In the genomic region with DNA sequence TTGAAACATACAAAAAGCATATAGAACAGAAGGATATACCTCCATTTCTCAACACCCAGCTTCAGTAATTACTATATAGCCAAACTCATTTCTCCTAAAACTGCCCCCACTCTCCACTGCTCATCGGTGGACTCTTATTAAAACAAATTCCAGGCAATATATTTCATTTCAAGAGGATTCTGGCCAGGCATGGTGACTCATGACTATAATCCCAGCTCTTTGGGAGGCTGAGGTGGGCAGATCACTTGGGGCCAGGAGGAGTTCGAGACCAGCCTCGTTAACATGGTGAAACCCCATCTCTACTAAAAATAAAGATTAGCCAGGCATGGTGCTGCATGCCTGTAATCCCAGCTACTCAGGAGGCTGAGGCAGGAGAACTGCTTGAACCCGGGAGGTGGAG, we compare ENCODE assay signal across 20 cellular contexts.
"Had no signal": no experiment of that assay in that cellular context is flagged by ENCODE, and none has a peak within 500 bp of the region (broad histone marks: within the 10 kb centered on the region; RNA-seq: fewer than 3 reads in every experiment).

No MANE protein-coding gene starts in this region.

- H3K4me3 Mint-ChIP-seq: activated T-cell treated with anti-CD3 and anti-CD28 coated beads, Interleukin-2, amount 50 U/mL, for 24 hours; activated T-helper 17 cell treated with anti-CD3 and anti-CD28 coated beads, Interleukin-2, amount 50 U/mL, for 72 hours; naive thymus-derived CD4-positive, alpha-beta T cell; neural progenitor cell; T-cell; T-helper 2 cell treated with Interferon-gamma antibody and Interleukin-4, amounts not matched to agents 5 μg/mL and 100 μg/mL, for 36 hours had no signal

- DNase-seq: activated CD4-positive, CD25-positive, alpha-beta regulatory T cell treated with anti-CD3 and anti-CD28 coated beads, Interleukin-2, amount 50 U/mL, for 72 hours; activated CD8-positive, alpha-beta memory T cell treated with anti-CD3 and anti-CD28 coated beads, Interleukin-2, amount 50 U/mL, for 4 hours; activated T-cell treated with anti-CD3 and anti-CD28 coated beads, Interleukin-2, amount 50 U/mL, for 24 hours; amniotic stem cell; foreskin keratinocyte; lower lobe of right lung; mesendoderm; naive thymus-derived CD4-positive, alpha-beta T cell; spleen; stimulated activated CD4-positive, alpha-beta T cell treated with anti-CD3 and anti-CD28 coated beads, Interleukin-4, amount 100 ng/mL, for 24 hours; stimulated activated naive CD4-positive, alpha-beta T cell treated with Interleukin-2 at 50 U/mL for 16 hours; T-cell; upper lobe of left lung had no signal

- H3K4me1 ChIP-seq: foreskin keratinocyte, lower lobe of right lung, neural progenitor cell, spleen, upper lobe of left lung had no signal

- H3K27ac ChIP-seq: epithelial cell of prostate, foreskin keratinocyte, lower lobe of right lung, spleen, thoracic aorta, upper lobe of left lung, VCaP had no signal

- H2AFZ ChIP-seq: neural progenitor cell had no signal

- H3K4me1 Mint-ChIP-seq: activated T-helper 17 cell treated with anti-CD3 and anti-CD28 coated beads, Interleukin-2, amount 50 U/mL, for 72 hours; naive thymus-derived CD4-positive, alpha-beta T cell; neural progenitor cell; T-cell had no signal

- H3K27ac Mint-ChIP-seq: activated naive CD4-positive, alpha-beta T cell treated with anti-CD3 and anti-CD28 coated beads, Interleukin-2, amount 50 U/mL, for 72 hours; activated T-cell treated with anti-CD3 and anti-CD28 coated beads, Interleukin-2, amount 50 U/mL, for 24 hours; activated T-helper 17 cell treated with anti-CD3 and anti-CD28 coated beads, Interleukin-2, amount 50 U/mL, for 72 hours; naive thymus-derived CD4-positive, alpha-beta T cell; neural progenitor cell; T-cell; T-helper 2 cell treated with Interferon-gamma antibody and Interleukin-4, amounts not matched to agents 5 μg/mL and 100 μg/mL, for 36 hours had no signal

- H3K27me3 ChIP-seq: foreskin keratinocyte, neural progenitor cell, spleen, upper lobe of left lung had no signal

- H3K9me3 Mint-ChIP-seq: activated naive CD4-positive, alpha-beta T cell treated with anti-CD3 and anti-CD28 coated beads, Interleukin-2, amount 50 U/mL, for 72 hours; activated T-cell treated with anti-CD3 and anti-CD28 coated beads, Interleukin-2, amount 50 U/mL, for 24 hours; activated T-helper 17 cell treated with anti-CD3 and anti-CD28 coated beads, Interleukin-2, amount 50 U/mL, for 72 hours; naive thymus-derived CD4-positive, alpha-beta T cell; neural progenitor cell; T-cell; T-helper 2 cell treated with Interferon-gamma antibody and Interleukin-4, amounts not matched to agents 5 μg/mL and 100 μg/mL, for 36 hours had no signal

- H3K36me3 ChIP-seq: neural progenitor cell had no signal

- H3K27me3 Mint-ChIP-seq: activated T-cell treated with anti-CD3 and anti-CD28 coated beads, Interleukin-2, amount 50 U/mL, for 24 hours; activated T-helper 17 cell treated with anti-CD3 and anti-CD28 coated beads, Interleukin-2, amount 50 U/mL, for 72 hours; naive thymus-derived CD4-positive, alpha-beta T cell; T-cell had no signal

- H3K4me3 ChIP-seq: lower lobe of right lung, neural progenitor cell, spleen, thoracic aorta, upper lobe of left lung had no signal

- H3K9me3 ChIP-seq: lower lobe of right lung, spleen, thoracic aorta, upper lobe of left lung had no signal
